Comparison of ENCODE assay signal across 19 cellular contexts in genomic region chr19:48571378-48572162, GRCh38. TPM values are rescaled to one million over a fixed set of nuclear protein-coding genes. Genes with fewer than 3 reads are reported as not detected.
DNase-seq lines count a peak whose midpoint lies in the region; ATAC-seq and TF ChIP-seq lines count a peak whose summit lies in the region.
"Had no signal": no experiment of that assay in that cellular context is flagged by ENCODE, and none has a peak within 500 bp of the region (broad histone marks: within the 10 kb centered on the region; RNA-seq: fewer than 3 reads in every experiment).

No MANE protein-coding gene starts in this region.

- CTCF ChIA-PET in activated CD8-positive, alpha-beta memory T cell treated with anti-CD3 and anti-CD28 coated beads, Interleukin-2, amount 10 ng/mL, durations not matched to agents 7 days and 5 days (lab: Charles Lee): interaction anchor here (1.1 kb wide), 1 partner anchor 66 kb away, joined by 3 read pairs; no protein-coding TSS in a partner anchor

- no peaks in the 10 kb centered on the region for H3K9me3 Mint-ChIP-seq in progenitor cell of endocrine pancreas (ENCODE audit: low read depth)
- no peaks in the 10 kb centered on the region for H3K9me3 Mint-ChIP-seq in activated CD8-positive, alpha-beta memory T cell treated with anti-CD3 and anti-CD28 coated beads, Interleukin-2, amount 10 ng/mL, durations not matched to agents 7 days and 5 days (ENCODE audit: low read depth)
- H3K9me3 Mint-ChIP-seq: activated naive CD8-positive, alpha-beta T cell treated with anti-CD3 and anti-CD28 coated beads, Interleukin-2, amount 50 U/mL, for 24 hours; immature natural killer cell had no signal

- peaks cover 10% of the 10 kb centered on the region for H3K27me3 Mint-ChIP-seq in progenitor cell of endocrine pancreas
- H3K27me3 Mint-ChIP-seq in activated CD8-positive, alpha-beta memory T cell treated with anti-CD3 and anti-CD28 coated beads, Interleukin-2, amount 10 ng/mL, durations not matched to agents 7 days and 5 days: peaks cover 8% of the 10 kb centered on the region

- peak overlapping the region; percentile 94 for H3K27ac Mint-ChIP-seq in progenitor cell of endocrine pancreas
- H3K27ac Mint-ChIP-seq in activated CD8-positive, alpha-beta memory T cell treated with anti-CD3 and anti-CD28 coated beads, Interleukin-2, amount 10 ng/mL, durations not matched to agents 7 days and 5 days: no peak overlapping the region
- H3K27ac Mint-ChIP-seq: activated naive CD8-positive, alpha-beta T cell treated with anti-CD3 and anti-CD28 coated beads, Interleukin-2, amount 50 U/mL, for 24 hours; immature natural killer cell had no signal

- TF ChIP-seq CTCF in VCaP (conservative IDR thresholded peaks at IDR 0.05) (no peak), progenitor cell of endocrine pancreas (IDR thresholded peaks at IDR 0.05; ENCODE audit: unreplicated experiment) (no peak)

- H3K4me3 Mint-ChIP-seq in progenitor cell of endocrine pancreas (ENCODE audit: low read depth): no peak overlapping the region
- H3K4me3 Mint-ChIP-seq in activated CD8-positive, alpha-beta memory T cell treated with anti-CD3 and anti-CD28 coated beads, Interleukin-2, amount 10 ng/mL, durations not matched to agents 7 days and 5 days: no peak overlapping the region
- H3K4me3 Mint-ChIP-seq: activated naive CD8-positive, alpha-beta T cell treated with anti-CD3 and anti-CD28 coated beads, Interleukin-2, amount 50 U/mL, for 24 hours; immature natural killer cell had no signal

- H3K4me1 Mint-ChIP-seq in progenitor cell of endocrine pancreas (ENCODE audit: low read depth): peaks cover 28% of the 10 kb centered on the region
- no peaks in the 10 kb centered on the region for H3K4me1 Mint-ChIP-seq in activated CD8-positive, alpha-beta memory T cell treated with anti-CD3 and anti-CD28 coated beads, Interleukin-2, amount 10 ng/mL, durations not matched to agents 7 days and 5 days
- H3K4me1 Mint-ChIP-seq: activated naive CD8-positive, alpha-beta T cell treated with anti-CD3 and anti-CD28 coated beads, Interleukin-2, amount 50 U/mL, for 24 hours; immature natural killer cell had no signal

- no peaks in the 10 kb centered on the region for H3K36me3 Mint-ChIP-seq in progenitor cell of endocrine pancreas (ENCODE audit: insufficient read depth)
- no peaks in the 10 kb centered on the region for H3K36me3 Mint-ChIP-seq in activated CD8-positive, alpha-beta memory T cell treated with anti-CD3 and anti-CD28 coated beads, Interleukin-2, amount 10 ng/mL, durations not matched to agents 7 days and 5 days
- H3K36me3 Mint-ChIP-seq: brain, immature natural killer cell had no signal

- ATAC-seq in activated CD8-positive, alpha-beta memory T cell treated with anti-CD3 and anti-CD28 coated beads, Interleukin-2, amount 10 ng/mL, durations not matched to agents 7 days and 5 days: no peak
- ATAC-seq: activated naive CD8-positive, alpha-beta T cell treated with anti-CD3 and anti-CD28 coated beads, Interleukin-2, amount 50 U/mL, for 24 hours; heart right ventricle had no signal

- peak overlapping the region; percentile 72 for H3K27ac ChIP-seq in VCaP
- H3K27ac ChIP-seq: heart right ventricle, HL-60 had no signal

- peak; percentile 82 for DNase-seq in DMS153 (lab: John Stamatoyannopoulos, UW)
- peak; percentile 90 for DNase-seq in NCI-H2029 (lab: John Stamatoyannopoulos, UW)
- no peak for DNase-seq in progenitor cell of endocrine pancreas (ENCODE audit: low spot score, unreplicated experiment)
- no peak for DNase-seq in activated CD8-positive, alpha-beta memory T cell treated with anti-CD3 and anti-CD28 coated beads, Interleukin-2, amount 10 ng/mL, durations not matched to agents 7 days and 5 days
- DNase-seq in AML-193 (lab: John Stamatoyannopoulos, UW): no peak
- DNase-seq in stimulated activated naive CD4-positive, alpha-beta T cell (lab: John Stamatoyannopoulos, UW): no peak
- DNase-seq: activated CD4-positive, alpha-beta T cell treated with anti-CD3 and anti-CD28 coated beads for 48 hours; activated naive CD8-positive, alpha-beta T cell treated with anti-CD3 and anti-CD28 coated beads, Interleukin-2, amount 50 U/mL, for 24 hours; heart right ventricle; immature natural killer cell; IMR-90; NCI-H226; nucleus accumbens; SHP77; stimulated activated CD4-positive, alpha-beta T cell treated with anti-CD3 and anti-CD28 coated beads, Interleukin-12 subunit alpha, Interleukin-12 subunit beta, amount 100 ng/mL, for 4 hours; stimulated activated CD8-positive, alpha-beta memory T cell treated with anti-CD3 and anti-CD28 coated beads, Interleukin-4, amount 100 ng/mL, for 48 hours had no signal

RNA-seq across cellular contexts. Expression of gene SULT2B1, which starts 19.6 kb away (rescaled TPM):
- not detected in 2 replicates for total RNA-seq in progenitor cell of endocrine pancreas
- total RNA-seq in activated CD8-positive, alpha-beta memory T cell treated with anti-CD3 and anti-CD28 coated beads, Interleukin-2, amount 10 ng/mL, durations not matched to agents 7 days and 5 days: not detected
- total RNA-seq: IMR-90 had no signal

RNA-seq across cellular contexts. Expression of gene SPACA4, which starts 35.0 kb away (rescaled TPM):
- total RNA-seq in progenitor cell of endocrine pancreas: not detected in 2 replicates
- not detected for total RNA-seq in activated CD8-positive, alpha-beta memory T cell treated with anti-CD3 and anti-CD28 coated beads, Interleukin-2, amount 10 ng/mL, durations not matched to agents 7 days and 5 days
- total RNA-seq: heart right ventricle, IMR-90 had no signal

RNA-seq across cellular contexts. Expression of gene FAM83E, which starts 43.3 kb away (rescaled TPM):
- total RNA-seq in progenitor cell of endocrine pancreas: 3.8 and 4.3 TPM in 2 replicates
- 1 to 10 TPM; 2.8 to 4.1 TPM for total RNA-seq in activated CD8-positive, alpha-beta memory T cell treated with anti-CD3 and anti-CD28 coated beads, Interleukin-2, amount 10 ng/mL, durations not matched to agents 7 days and 5 days
- total RNA-seq: heart right ventricle had no signal

RNA-seq across cellular contexts. Expression of gene RPL18, which starts 47.4 kb away (rescaled TPM):
- 1,379 and 1,392 TPM in 2 replicates for total RNA-seq in progenitor cell of endocrine pancreas
- total RNA-seq in activated CD8-positive, alpha-beta memory T cell treated with anti-CD3 and anti-CD28 coated beads, Interleukin-2, amount 10 ng/mL, durations not matched to agents 7 days and 5 days: 1,000 to 10,000 TPM; 1,413 to 1,465 TPM

RNA-seq across cellular contexts. Expression of gene SPHK2, which starts 47.7 kb away (rescaled TPM):
- total RNA-seq in progenitor cell of endocrine pancreas: 137 and 138 TPM in 2 replicates
- total RNA-seq in activated CD8-positive, alpha-beta memory T cell treated with anti-CD3 and anti-CD28 coated beads, Interleukin-2, amount 10 ng/mL, durations not matched to agents 7 days and 5 days: 10 to 100 TPM; 37.3 to 43.4 TPM

Comparison
In these comparisons a context has a peak if more than half of its experiments do, and no peak if none do; other contexts are left out.
1. DNase-seq: peak in DMS153 (single experiment) and NCI-H2029 (single experiment); none in progenitor cell of endocrine pancreas (single experiment), activated CD8-positive, alpha-beta memory T cell treated with anti-CD3 and anti-CD28 coated beads, Interleukin-2, amount 10 ng/mL, durations not matched to agents 7 days and 5 days (single experiment), AML-193 (0 of 2) and stimulated activated naive CD4-positive, alpha-beta T cell (0 of 6).